Comparison of ENCODE assay signal across 8 cellular contexts in genomic region chr5:139293504-139294371, GRCh38. TPM values are rescaled to one million over a fixed set of nuclear protein-coding genes. Genes with fewer than 3 reads are reported as not detected.
DNase-seq lines count a peak whose midpoint lies in the region; ATAC-seq and TF ChIP-seq lines count a peak whose summit lies in the region.

Gene MATR3, plus strand, starts transcription at chr5:139293740. Its CDS starts 13,676 bp downstream, at chr5:139307416.

- H3K27ac ChIP-seq in DND-41 (ENCODE audit: low read length) (peak within 1 kb of the TSS; percentile 99), GM23338 (ENCODE audit: low read depth) (peak within 1 kb of the TSS; percentile 97), RWPE1 (peak within 1 kb of the TSS; percentile 98), fibroblast of lung (ENCODE audit: insufficient read depth, low read length) (peak within 1 kb of the TSS; percentile 98)

- H3K9me3 Mint-ChIP-seq in GM23338 = 0 out of 3 replicates have a peak, but pooled peaks cover 6% of the 10 kb centered on the region
- H3K9me3 Mint-ChIP-seq in activated T-helper 17 cell treated with anti-CD3 and anti-CD28 coated beads, Interleukin-2, amount 50 U/mL, for 72 hours = no peaks in the 10 kb centered on the region
- H3K9me3 Mint-ChIP-seq in naive thymus-derived CD8-positive, alpha-beta T cell = no peaks in the 10 kb centered on the region

- H3K27me3 Mint-ChIP-seq in GM23338 (ENCODE audit: insufficient read depth, low read depth, poor library complexity) = peaks cover 29% of the 10 kb centered on the region
- no peaks in the 10 kb centered on the region for H3K27me3 Mint-ChIP-seq in activated T-helper 17 cell treated with anti-CD3 and anti-CD28 coated beads, Interleukin-2, amount 50 U/mL, for 72 hours
- no peaks in the 10 kb centered on the region for H3K27me3 Mint-ChIP-seq in naive thymus-derived CD8-positive, alpha-beta T cell

- H3K4me3 ChIP-seq in DND-41 (ENCODE audit: low read depth in 1 of 2, low read length in 2 of 2) (peak within 1 kb of the TSS; percentile 81 to 93), GM23338 (peak within 1 kb of the TSS; percentile 88), LNCaP clone FGC (ENCODE audit: low read depth, low read length) (peak within 1 kb of the TSS; percentile 87), fibroblast of lung (replicated peaks in 1 of 4; ENCODE audit: control extremely low read depth in 1 of 4, insufficient read depth in 1 of 4, low read depth in 3 of 4, low read length in 4 of 4) (peak within 1 kb of the TSS; percentile 66 to 94 (median 86))

- H3F3A ChIP-seq in GM23338 (replicated peaks; ENCODE audit: low read depth) = peaks cover 23% of the 10 kb centered on the region

- H2AFZ ChIP-seq in DND-41 (ENCODE audit: low read depth, low read length) (peak within 1 kb of the TSS; percentile 91), GM23338 (no peak within 1 kb of the TSS), fibroblast of lung (ENCODE audit: low read length) (peak within 1 kb of the TSS; percentile 90)

- H3K36me3 ChIP-seq in DND-41 (ENCODE audit: insufficient read depth, low read length) (peaks cover 16% of the 10 kb centered on the region), GM23338 (ENCODE audit: insufficient read depth) (no peaks in the 10 kb centered on the region), fibroblast of lung (ENCODE audit: control insufficient read depth, insufficient read depth, low read length) (no peaks in the 10 kb centered on the region)

- POLR2A ChIA-PET in RWPE1 (lab: Yijun Ruan, JAX; ENCODE audit: low non-redundant PET) = interaction anchor here (0.5 to 1.2 kb wide), 10 partner anchors 10 to 189 kb away, joined by 3 to 7 read pairs (median 4); partner anchors contain the start of gene STING1
- POLR2A ChIA-PET in naive thymus-derived CD8-positive, alpha-beta T cell (lab: Charles Lee) = interaction anchor here (0.6 to 8.6 kb wide), 36 partner anchors 10 to 954 kb away, joined by 3 to 126 read pairs (median 5); partner anchors contain the start of genes EGR1, ETF1, HSPA9 and PAIP2

- H3K27ac Mint-ChIP-seq in GM23338 = peak within 1 kb of the TSS; percentile 100
- H3K27ac Mint-ChIP-seq in activated T-helper 17 cell treated with anti-CD3 and anti-CD28 coated beads, Interleukin-2, amount 50 U/mL, for 72 hours = peak within 1 kb of the TSS; percentile 98
- H3K27ac Mint-ChIP-seq in naive thymus-derived CD8-positive, alpha-beta T cell = peak within 1 kb of the TSS; percentile 96 to 100 (median 99)

- ATAC-seq in DND-41 (ENCODE audit: insufficient read depth, low read depth) = peak; percentile 87
- ATAC-seq in GM23338 = peak; percentile 77
- peak; percentile 91 for ATAC-seq in activated T-helper 17 cell treated with anti-CD3 and anti-CD28 coated beads, Interleukin-2, amount 50 U/mL, for 72 hours (replicated peaks)
- ATAC-seq in naive thymus-derived CD8-positive, alpha-beta T cell = peak; percentile 81 to 87

- H3K9me3 ChIP-seq in DND-41 (ENCODE audit: insufficient read depth, low read length, severe bottlenecking) = no peaks in the 10 kb centered on the region
- no peaks in the 10 kb centered on the region for H3K9me3 ChIP-seq in fibroblast of lung (ENCODE audit: control insufficient read depth, insufficient read depth, low read depth, low read length)

- no peaks in the 10 kb centered on the region for H3K27me3 ChIP-seq in DND-41 (ENCODE audit: insufficient read depth, low read length, poor library complexity)
- no peaks in the 10 kb centered on the region for H3K27me3 ChIP-seq in GM23338 (ENCODE audit: insufficient read depth)
- H3K27me3 ChIP-seq in fibroblast of lung (ENCODE audit: control insufficient read depth, insufficient read depth, low read length) = no peaks in the 10 kb centered on the region

- peaks cover 45% of the 10 kb centered on the region for H4K20me1 ChIP-seq in DND-41 (ENCODE audit: insufficient read depth, low read length)
- H4K20me1 ChIP-seq in GM23338 (replicated peaks; ENCODE audit: insufficient read depth) = peaks cover 33% of the 10 kb centered on the region
- H4K20me1 ChIP-seq in fibroblast of lung (ENCODE audit: control insufficient read depth, extremely low read depth, insufficient read depth, low read length) = peaks cover 12% of the 10 kb centered on the region

- H3K9me2 ChIP-seq in GM23338 (ENCODE audit: insufficient read depth) = no peaks in the 10 kb centered on the region

- H3K9ac ChIP-seq in DND-41 (ENCODE audit: low read depth, low read length) (peak within 1 kb of the TSS; percentile 100), fibroblast of lung (ENCODE audit: insufficient read depth, low read length) (peak within 1 kb of the TSS; percentile 99)

- CTCF ChIA-PET in RWPE1 (lab: Yijun Ruan, JAX) = interaction anchor here (0.6 to 1.0 kb wide), 5 partner anchors 11 to 1533 kb away, joined by 3 to 4 read pairs (median 3); partner anchors contain the start of genes PAIP2 and SIL1

- H3K36me3 Mint-ChIP-seq in GM23338 (ENCODE audit: low read depth) = peaks cover 37% of the 10 kb centered on the region
- H3K36me3 Mint-ChIP-seq in activated T-helper 17 cell treated with anti-CD3 and anti-CD28 coated beads, Interleukin-2, amount 50 U/mL, for 72 hours (ENCODE audit: low read depth) = peaks cover 62% of the 10 kb centered on the region
- H3K36me3 Mint-ChIP-seq in naive thymus-derived CD8-positive, alpha-beta T cell = peaks cover 0 to 7% (median 0%) of the 10 kb centered on the region in 3 donors

- peak within 1 kb of the TSS; percentile 100 for H3K4me3 Mint-ChIP-seq in GM23338
- peak within 1 kb of the TSS; percentile 98 for H3K4me3 Mint-ChIP-seq in activated T-helper 17 cell treated with anti-CD3 and anti-CD28 coated beads, Interleukin-2, amount 50 U/mL, for 72 hours
- H3K4me3 Mint-ChIP-seq in naive thymus-derived CD8-positive, alpha-beta T cell = peak within 1 kb of the TSS; percentile 95 to 99 (median 98)

- H3K79me2 ChIP-seq in DND-41 (ENCODE audit: insufficient read depth, low read length) (peaks cover 65% of the 10 kb centered on the region), GM23338 (replicated peaks; ENCODE audit: insufficient read depth) (peaks cover 50% of the 10 kb centered on the region), fibroblast of lung (ENCODE audit: control insufficient read depth, insufficient read depth, low read length) (peaks cover 54% of the 10 kb centered on the region)

- no peak for TF ChIP-seq CTCF in DND-41 (IDR thresholded peaks at IDR 0.05; ENCODE audit: borderline replicate concordance, extremely low read depth, low read length, poor library complexity, severe bottlenecking)
- TF ChIP-seq CTCF in GM23338 (conservative IDR thresholded peaks at IDR 0.05; ENCODE audit: low read depth in 2 of 2) = no peak
- TF ChIP-seq CTCF in LNCaP clone FGC (IDR thresholded peaks at IDR 0.05; ENCODE audit: control insufficient read depth, extremely low read depth, insufficient read depth) = no peak
- TF ChIP-seq CTCF in RWPE1 (conservative IDR thresholded peaks at IDR 0.05; ENCODE audit: low read depth) = no peak
- TF ChIP-seq CTCF in fibroblast of lung (conservative IDR thresholded peaks at IDR 0.05 in 1 of 2, IDR thresholded peaks at IDR 0.05 in 1 of 2; ENCODE audit: low read depth in 1 of 2, low read length in 2 of 2) = no peak

- peaks cover 32% of the 10 kb centered on the region for H3K4me1 Mint-ChIP-seq in GM23338
- peaks cover 22% of the 10 kb centered on the region for H3K4me1 Mint-ChIP-seq in activated T-helper 17 cell treated with anti-CD3 and anti-CD28 coated beads, Interleukin-2, amount 50 U/mL, for 72 hours
- H3K4me1 Mint-ChIP-seq in naive thymus-derived CD8-positive, alpha-beta T cell = peaks cover 23 to 49% (median 38%) of the 10 kb centered on the region in 4 donors

- peak; percentile 96 for DNase-seq in DND-41
- DNase-seq in GM23338 (ENCODE audit: low spot score) = peak; percentile 97
- peak; percentile 72 for DNase-seq in LNCaP clone FGC (ENCODE audit: low read depth)
- DNase-seq in RWPE1 (ENCODE audit: low spot score) = peak; percentile 99
- peak; percentile 94 to 97 for DNase-seq in fibroblast of lung (ENCODE audit: low read depth in 2 of 2)
- DNase-seq in naive thymus-derived CD8-positive, alpha-beta T cell = peak; percentile 86 to 97 (median 92)
- peak; percentile 85 to 97 (median 90) for DNase-seq in stimulated activated naive CD4-positive, alpha-beta T cell (lab: John Stamatoyannopoulos, UW)

- H3K4me2 ChIP-seq in DND-41 (ENCODE audit: insufficient read depth, low read length) = peak within 1 kb of the TSS; percentile 66
- H3K4me2 ChIP-seq in GM23338 = peak within 1 kb of the TSS; percentile 83
- H3K4me2 ChIP-seq in fibroblast of lung (ENCODE audit: extremely low read depth, insufficient read depth, low read length) = peak within 1 kb of the TSS; percentile 89

- peaks cover 45% of the 10 kb centered on the region for H3K4me1 ChIP-seq in DND-41 (ENCODE audit: insufficient read depth, low read length)
- peaks cover 27% of the 10 kb centered on the region for H3K4me1 ChIP-seq in GM23338 (ENCODE audit: insufficient read depth)
- peaks cover 3% of the 10 kb centered on the region for H3K4me1 ChIP-seq in fibroblast of lung (ENCODE audit: control insufficient read depth, extremely low read depth, insufficient read depth, low read length)

RNA-seq across cellular contexts. Expression of gene MATR3, which starts in this region (rescaled TPM):
- total RNA-seq in GM23338 (2014; rRNA removed; shearing (Covaris generic)) = 506 and 546 TPM in 2 replicates
- polyA plus RNA-seq in GM23338 (2016; fragmentation: Nextera tagmentation; extraction: Ambion mirVana) = 226 and 278 TPM in 2 replicates
- 100 to 1,000 TPM; 184 to 204 TPM for total RNA-seq in activated T-helper 17 cell treated with anti-CD3 and anti-CD28 coated beads, Interleukin-2, amount 50 U/mL, for 72 hours
- 183 and 275 TPM in 2 replicates for total RNA-seq in fibroblast of lung
- polyA plus RNA-seq in fibroblast of lung = 167 and 175 TPM in 2 replicates
- 175 and 191 TPM in 2 replicates for polyA plus RNA-seq in fibroblast of lung (2012)
- polyA minus RNA-seq in fibroblast of lung (ENCODE audit: low replicate concordance) = 142 and 162 TPM in 2 replicates
- 100 to 1,000 TPM; 259 to 272 TPM for total RNA-seq in naive thymus-derived CD8-positive, alpha-beta T cell
- 100 to 1,000 TPM; 323 to 351 (median 327) TPM for polyA plus RNA-seq in naive thymus-derived CD8-positive, alpha-beta T cell

Comparison
In these comparisons a context has a peak if more than half of its experiments do, and no peak if none do; other contexts are left out.
1. Peak in every context shown above with its lines: DNase-seq, ATAC-seq, H3K4me3 ChIP-seq and H3K27ac ChIP-seq.